In genomic region chr13:107678075-107678689, GRCh38 we compare ENCODE assay signal across 15 cellular contexts.
DNase-seq lines count a peak whose midpoint lies in the region; FAIRE-seq and TF ChIP-seq lines count a peak whose summit lies in the region.
"Had no signal": no experiment of that assay in that cellular context is flagged by ENCODE, and none has a peak within 500 bp of the region (broad histone marks: within the 10 kb centered on the region; RNA-seq: fewer than 3 reads in every experiment).

No MANE protein-coding gene starts in this region.

- H3K79me2 ChIP-seq in H1 (ENCODE audit: control insufficient read depth in 1 of 2, insufficient read depth in 2 of 2, low read length in 2 of 2) = no peaks in the 10 kb centered on the region

- no peak for FAIRE-seq in H1 (lab: Jason Lieb, UNC)
- FAIRE-seq: A204.1 had no signal

- in situ Hi-C loops in GM13976 (cut with MboI; ENCODE audit: low sequenced_read_pairs, unreplicated experiment) = no loop called here

- H2BK12ac ChIP-seq in H1 (ENCODE audit: low read depth, low read length) = no peak overlapping the region

- no peak overlapping the region for H3K56ac ChIP-seq in H1 (replicated peaks; ENCODE audit: insufficient read length, low read depth, low read length)

- no peak overlapping the region for H3K18ac ChIP-seq in H1 (ENCODE audit: extremely low read depth, low read length)

- no peak overlapping the region for H2BK120ac ChIP-seq in H1 (replicated peaks; ENCODE audit: low read depth, low read length)

- DNase-seq in NCI-H1417 (lab: John Stamatoyannopoulos, UW) (peak in 2 of 3 experiments; percentile 16 to 67), NCI-H1417 treated with DMSO at 0.1 percent for 48 hours (lab: John Stamatoyannopoulos, UW) (no peak), NCI-H524 (lab: John Stamatoyannopoulos, UW) (peak; percentile 38 to 63), H1 (ENCODE audit: low read depth in 1 of 2, low spot score in 2 of 2) (no peak), renal cortical epithelial cell (ENCODE audit: low read depth) (peak; percentile 2), NCI-H2107 (lab: John Stamatoyannopoulos, UW) (no peak), GM13976 (ENCODE audit: low spot score) (no peak), AG08395 (ENCODE audit: low spot score) (no peak)
- DNase-seq: activated CD4-positive, alpha-beta T cell treated with anti-CD3 and anti-CD28 coated beads, Interleukin-2, amount 50 U/mL, for 48 hours; left ventricle myocardium superior; T-helper 1 cell had no signal

- H3K23ac ChIP-seq in H1 (ENCODE audit: insufficient read length) = no peak overlapping the region

- peak; percentile 27 to 51 (median 31) for TF ChIP-seq CTCF in H1 (IDR thresholded peaks at IDR 0.05; ENCODE audit: control extremely low read depth in 1 of 3, insufficient read depth in 1 of 3, low read depth in 1 of 3, low read length in 3 of 3)
- no peak for TF ChIP-seq CTCF in GM13976 (IDR thresholded peaks at IDR 0.05; ENCODE audit: borderline replicate concordance, control extremely low read depth, extremely low read depth, insufficient read depth, missing control alignments)

- H4K91ac ChIP-seq in H1 (replicated peaks; ENCODE audit: insufficient read length, low read length) = no peak overlapping the region

- no peak overlapping the region for H3K9ac ChIP-seq in H1 (replicated peaks in 1 of 4; ENCODE audit: extremely low read depth in 1 of 4, low read depth in 3 of 4, low read length in 3 of 4)

- peaks cover 6% of the 10 kb centered on the region; the same call in 1 of the 2 replicates for H3K23me2 ChIP-seq in H1 (ENCODE audit: low read depth, low read length)

- H3K27me3 ChIP-seq in H1 (replicated peaks in 1 of 4; ENCODE audit: control insufficient read depth in 3 of 4, extremely low read depth in 1 of 4, insufficient read depth in 3 of 4, low read length in 3 of 4) = no peaks in the 10 kb centered on the region
- H3K27me3 ChIP-seq: cardiac muscle cell had no signal

- H3K4me3 ChIP-seq in H1 (ENCODE audit: extremely low read depth in 1 of 4, insufficient read depth in 2 of 4, low read depth in 3 of 4, low read length in 4 of 4) = no peak overlapping the region
- H3K4me3 ChIP-seq: cardiac muscle cell, skin epidermis had no signal

- no peak overlapping the region for H3K4me2 ChIP-seq in H1 (ENCODE audit: insufficient read depth in 1 of 2, low read depth in 2 of 2, low read length in 2 of 2)

- H3K4ac ChIP-seq in H1 (replicated peaks; ENCODE audit: insufficient read length, low read depth, low read length) = no peak overlapping the region

- POLR2A ChIA-PET in H1 (lab: Charles Lee; ENCODE audit: partially characterized antibody) = no interaction called here

- no peak overlapping the region for H4K5ac ChIP-seq in H1 (ENCODE audit: insufficient read length, low read depth, low read length)

- H3K27ac ChIP-seq in H1 (ENCODE audit: low read depth, low read length) = no peak overlapping the region
- H3K27ac ChIP-seq: cardiac muscle cell, HL-60, skin epidermis had no signal

- no peak overlapping the region for H2AFZ ChIP-seq in H1 (ENCODE audit: low read length)

- CTCF ChIA-PET in H1 (lab: Charles Lee; ENCODE audit: partially characterized antibody) = interaction anchor here (1.0 to 1.4 kb wide), 4 partner anchors 9 to 41 kb away, joined by 3 read pairs; no protein-coding TSS in a partner anchor

- H4K20me1 ChIP-seq in H1 (replicated peaks in 1 of 2; ENCODE audit: control insufficient read depth in 1 of 2, insufficient read depth in 2 of 2, low read length in 2 of 2) = peaks cover 0 to 6% of the 10 kb centered on the region in 2 experiments

- TF ChIP-seq RAD21 in H1 (IDR thresholded peaks at IDR 0.05 in 1 of 2, conservative IDR thresholded peaks at IDR 0.05 in 1 of 2; ENCODE audit: low read depth in 2 of 2, low read length in 2 of 2) = peak; percentile 51 to 55

- H2BK15ac ChIP-seq in H1 (ENCODE audit: low read length) = no peak overlapping the region

- H3K14ac ChIP-seq in H1 (ENCODE audit: insufficient read length) = no peak overlapping the region

- no peaks in the 10 kb centered on the region; a peak in 1 of 7 replicates for H3K4me1 ChIP-seq in H1 (replicated peaks in 1 of 4; ENCODE audit: control insufficient read depth in 3 of 4, insufficient read depth in 4 of 4, low read length in 3 of 4)

- H3K36me3 ChIP-seq in H1 (ENCODE audit: control insufficient read depth in 2 of 4, insufficient read depth in 4 of 4, low read length in 3 of 4) = no peaks in the 10 kb centered on the region
- H3K36me3 ChIP-seq: cardiac muscle cell had no signal

- no peak for TF ChIP-seq EP300 in H1 (IDR thresholded peaks at IDR 0.05; ENCODE audit: borderline replicate concordance in 1 of 2, low read depth in 2 of 2, low read length in 2 of 2)

- H2BK5ac ChIP-seq in H1 (ENCODE audit: low read depth, low read length) = no peak overlapping the region

- no peak for TF ChIP-seq POLR2A in H1 (IDR thresholded peaks at IDR 0.05; ENCODE audit: control extremely low read depth in 1 of 2, low read depth in 2 of 2, low read length in 2 of 2)

- no peak overlapping the region for H2AK5ac ChIP-seq in H1 (ENCODE audit: low read depth, low read length)

- H3K79me1 ChIP-seq in H1 (ENCODE audit: low read depth, low read length) = no peaks in the 10 kb centered on the region

- no peak overlapping the region for H4K8ac ChIP-seq in H1 (ENCODE audit: extremely low read depth, insufficient read depth, low read length)

- H2BK20ac ChIP-seq in H1 (ENCODE audit: low read length) = no peak overlapping the region

- no peaks in the 10 kb centered on the region for H3K9me3 ChIP-seq in H1 (ENCODE audit: insufficient read depth in 2 of 2, low read depth in 1 of 2, low read length in 1 of 2)

- WGBS in H1 (ENCODE audit: extremely low coverage in 1 of 2, insufficient coverage in 1 of 2, insufficient read length in 1 of 2, insufficient replicate concordance in 2 of 2, low coverage in 1 of 2, low lambda C conversion rate in 2 of 2, missing lambda C conversion rate in 1 of 2), 2 experiments = 88% methylated on average over 11 of the region's 11 CpGs; no CpG with 5 or more reads in 1 of the 2 experiments

TF ChIP-seq in H1, 55 proteins besides CTCF, POLR2A, EP300 and RAD21:
- TF ChIP-seq TBP (IDR thresholded peaks at IDR 0.05; ENCODE audit: low read depth, low read length) (no peak), TAF7 (optimal IDR thresholded peaks at IDR 0.05; ENCODE audit: borderline replicate concordance, low read depth, low read length) (no peak), TCF12 (IDR thresholded peaks at IDR 0.05; ENCODE audit: low read depth, low read length) (no peak), SRF (IDR thresholded peaks at IDR 0.05; ENCODE audit: low read depth, low read length) (no peak), HDAC2 (IDR thresholded peaks at IDR 0.05; ENCODE audit: borderline replicate concordance in 1 of 2, low read depth in 2 of 2, low read length in 2 of 2) (no peak), GABPA (IDR thresholded peaks at IDR 0.05; ENCODE audit: borderline replicate concordance, insufficient read depth, low read length) (no peak), CBX8 (IDR thresholded peaks at IDR 0.05; ENCODE audit: borderline replicate concordance, low read depth, low read length) (no peak), ASH2L (IDR thresholded peaks at IDR 0.05; ENCODE audit: low read length) (no peak), TAF1 (IDR thresholded peaks at IDR 0.05; ENCODE audit: low read depth, low read length) (no peak)

Comparison
In these comparisons a context has a peak if more than half of its experiments do, and no peak if none do; other contexts are left out.
1. DNase-seq: peak in NCI-H1417 (2 of 3), NCI-H524 (2 of 2) and renal cortical epithelial cell (single experiment); none in NCI-H1417 treated with DMSO at 0.1 percent for 48 hours (single experiment), H1 (0 of 2), NCI-H2107 (single experiment), GM13976 (single experiment) and AG08395 (single experiment).